In the genomic region with DNA sequence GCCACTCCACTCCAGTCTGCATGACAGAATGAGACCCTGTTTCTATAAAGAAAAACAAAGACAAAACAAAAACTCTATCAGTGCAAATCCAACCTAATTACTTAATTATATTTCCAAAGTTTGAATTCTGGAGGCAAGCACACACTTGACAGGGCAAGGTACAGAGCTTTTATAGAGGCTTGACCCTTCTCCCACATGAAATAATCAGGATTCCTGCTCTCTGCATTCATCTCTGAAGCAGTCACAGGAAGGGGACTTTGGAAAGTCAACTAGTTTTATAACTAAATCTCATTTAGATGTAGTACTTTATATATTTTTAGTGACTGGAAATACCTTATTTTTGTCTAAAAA, we compare ENCODE assay signal across 20 cellular contexts.
DNase-seq lines count a peak whose midpoint lies in the region; ATAC-seq, FAIRE-seq and TF ChIP-seq lines count a peak whose summit lies in the region.
"Had no signal": no experiment of that assay in that cellular context is flagged by ENCODE, and none has a peak within 500 bp of the region (broad histone marks: within the 10 kb centered on the region; RNA-seq: fewer than 3 reads in every experiment).

No MANE protein-coding gene starts in this region.

- TF ChIP-seq RAD21 in A549 (conservative IDR thresholded peaks at IDR 0.05 in 1 of 2, IDR thresholded peaks at IDR 0.05 in 1 of 2) = no peak

- peak overlapping the region; percentile 38 for H3K4me2 ChIP-seq in A549

- TF ChIP-seq CTCF in A549 (IDR thresholded peaks at IDR 0.05) (no peak), RWPE1 (conservative IDR thresholded peaks at IDR 0.05; ENCODE audit: low read depth) (no peak)

- TF ChIP-seq POLR2A in A549 (IDR thresholded peaks at IDR 0.05; ENCODE audit: low read length) = no peak

- CTCF ChIA-PET in A549 (lab: Yijun Ruan, JAX) = interaction anchor here (0.8 to 2.7 kb wide), 2 partner anchors 12 to 22 kb away, joined by 4 to 12 read pairs; no protein-coding TSS in a partner anchor
- CTCF ChIA-PET in RWPE1 (lab: Yijun Ruan, JAX) = interaction anchor here (0.6 kb wide), 1 partner anchor 30 kb away, joined by 3 read pairs; no protein-coding TSS in a partner anchor

- FAIRE-seq in A549 (lab: Jason Lieb, UNC) = no peak
- FAIRE-seq: frontal cortex had no signal

- H3K27me3 ChIP-seq in muscle layer of duodenum (ENCODE audit: low read depth, low read length) = no peaks in the 10 kb centered on the region
- H3K27me3 ChIP-seq: brain microvascular endothelial cell, pancreas, stomach had no signal

- no peak for TF ChIP-seq EP300 in A549 (IDR thresholded peaks at IDR 0.05)

- no peaks in the 10 kb centered on the region for H3K9me3 ChIP-seq in A549
- H3K9me3 ChIP-seq in muscle layer of duodenum (ENCODE audit: control insufficient read depth in 1 of 2, low read length in 2 of 2) = no peaks in the 10 kb centered on the region
- H3K9me3 ChIP-seq: left ventricle myocardium inferior, pancreas, stomach had no signal

- DNase-seq in A549 (ENCODE audit: low read depth in 1 of 2, low spot score in 1 of 2) = no peak
- no peak for DNase-seq in RWPE1 (ENCODE audit: low spot score)
- no peak for DNase-seq in epithelial cell of prostate (ENCODE audit: low read depth, low spot score)
- DNase-seq in stimulated activated naive CD4-positive, alpha-beta T cell (lab: John Stamatoyannopoulos, UW) = no peak
- DNase-seq in activated CD4-positive, alpha-beta T cell treated with anti-CD3 and anti-CD28 coated beads for 48 hours = no peak
- no peak for DNase-seq in OCI-M2 (lab: John Stamatoyannopoulos, UW; ENCODE audit: unreplicated experiment)
- DNase-seq: cortex of kidney; H9; left ventricle myocardium inferior; pancreas; stimulated activated CD4-positive, alpha-beta T cell treated with anti-CD3 and anti-CD28 coated beads, Interleukin-2, amount 100 ng/mL, for 48 hours; stomach; T1000 had no signal

- H3K36me3 ChIP-seq in muscle layer of duodenum (ENCODE audit: control insufficient read depth in 1 of 2, insufficient read depth in 2 of 2, low read length in 2 of 2) = no peaks in the 10 kb centered on the region
- H3K36me3 ChIP-seq: brain microvascular endothelial cell, left ventricle myocardium inferior, pancreas, stomach had no signal

- POLR2A ChIA-PET in A549 (lab: Yijun Ruan, JAX) (interaction anchor here (1.3 kb wide), 1 partner anchor 92 kb away, joined by 6 read pairs; the partner anchor contains the start of gene CHD1), RWPE1 (lab: Yijun Ruan, JAX; ENCODE audit: low non-redundant PET) (interaction anchor here (0.6 kb wide), 1 partner anchor 91 kb away, joined by 3 read pairs; no protein-coding TSS in a partner anchor)

- no peak for ATAC-seq in A549
- no peak for ATAC-seq in GM18511 (IDR thresholded peaks at IDR 0.05; ENCODE audit: unreplicated experiment)
- ATAC-seq: activated CD4-positive, CD25-positive, alpha-beta regulatory T cell treated with anti-CD3 and anti-CD28 coated beads, Interleukin-2, amount 50 U/mL, for 24 hours; activated naive CD4-positive, alpha-beta T cell treated with anti-CD3 and anti-CD28 coated beads, Interleukin-2, amount 50 U/mL, for 72 hours had no signal

- peak overlapping the region; percentile 18 to 56; a peak in 3 of 6 replicates for H3K27ac ChIP-seq in A549
- peak overlapping the region; percentile 46; the same call in 1 of the 2 replicates for H3K27ac ChIP-seq in RWPE1
- peak overlapping the region; percentile 16 for H3K27ac ChIP-seq in epithelial cell of prostate
- peak overlapping the region; percentile 46 for H3K27ac ChIP-seq in muscle layer of duodenum (ENCODE audit: low read length)
- H3K27ac ChIP-seq: brain microvascular endothelial cell, C4-2B, left ventricle myocardium inferior had no signal

- H3K4me1 ChIP-seq in A549 = peaks cover 25% of the 10 kb centered on the region
- peaks cover 7 to 13% of the 10 kb centered on the region in 2 donors for H3K4me1 ChIP-seq in muscle layer of duodenum (ENCODE audit: control insufficient read depth in 1 of 2, insufficient read depth in 2 of 2, low read length in 2 of 2)

- H3K4me3 ChIP-seq in A549 = no peak overlapping the region
- H3K4me3 ChIP-seq in muscle layer of duodenum (ENCODE audit: low read depth in 1 of 2, low read length in 2 of 2) = no peak overlapping the region
- H3K4me3 ChIP-seq: left ventricle myocardium inferior, pancreas, stomach had no signal

TF ChIP-seq in A549, 52 proteins besides CTCF, POLR2A, EP300 and RAD21:
- TF ChIP-seq RARB (CRISPR knock-in tag; IDR thresholded peaks at IDR 0.05) (no peak), JUNB (IDR thresholded peaks at IDR 0.05) (no peak), KDM5A (IDR thresholded peaks at IDR 0.05) (no peak), FOXS1 (CRISPR knock-in tag; IDR thresholded peaks at IDR 0.05) (no peak), CHD2 (IDR thresholded peaks at IDR 0.05; ENCODE audit: low read length, partially characterized antibody) (no peak), HOXB13 (CRISPR knock-in tag; IDR thresholded peaks at IDR 0.05; ENCODE audit: low read depth) (no peak), GATA3 (IDR thresholded peaks at IDR 0.05; ENCODE audit: borderline replicate concordance) (no peak), MAZ (IDR thresholded peaks at IDR 0.05; ENCODE audit: borderline replicate concordance, low read depth, low read length) (no peak), ZSCAN20 (CRISPR knock-in tag; IDR thresholded peaks at IDR 0.05) (no peak), HEYL (CRISPR knock-in tag; IDR thresholded peaks at IDR 0.05) (no peak), BCL3 (IDR thresholded peaks at IDR 0.05) (no peak), NFE2L2 (conservative IDR thresholded peaks at IDR 0.05; ENCODE audit: low read length) (no peak), RNF2 (IDR thresholded peaks at IDR 0.05; ENCODE audit: borderline replicate concordance, low read depth) (no peak), PHF8 (IDR thresholded peaks at IDR 0.05; ENCODE audit: borderline replicate concordance, low read depth) (no peak), EHF (CRISPR knock-in tag; IDR thresholded peaks at IDR 0.05) (no peak), MAX (IDR thresholded peaks at IDR 0.05) (no peak)
